Comparison of ENCODE assay signal across 18 cellular contexts in the genomic region with DNA sequence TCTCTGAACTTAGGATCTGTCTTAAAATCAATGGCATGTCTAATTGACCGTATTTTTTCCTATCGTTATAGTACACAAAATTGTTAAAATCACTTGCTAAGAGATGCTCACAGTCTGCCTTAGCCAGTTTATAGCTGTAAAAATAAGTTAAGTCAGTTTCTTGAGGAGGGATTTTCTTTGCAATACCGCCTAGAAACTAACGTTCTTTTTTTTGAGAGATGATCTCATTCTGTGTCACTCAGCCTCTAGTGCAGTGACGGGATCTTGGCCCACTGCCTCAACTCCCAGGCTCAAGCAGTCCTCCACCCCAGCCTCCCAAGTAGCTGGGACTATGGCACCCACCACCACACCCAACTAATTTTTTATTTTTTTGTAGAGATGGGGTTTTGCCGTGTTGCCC. TPM values are rescaled to one million over a fixed set of nuclear protein-coding genes. Genes with fewer than 3 reads are reported as not detected.
DNase-seq lines count a peak whose midpoint lies in the region; ATAC-seq, FAIRE-seq and TF ChIP-seq lines count a peak whose summit lies in the region.
"Had no signal": no experiment of that assay in that cellular context is flagged by ENCODE, and none has a peak within 500 bp of the region (broad histone marks: within the 10 kb centered on the region; RNA-seq: fewer than 3 reads in every experiment).

No MANE protein-coding gene starts in this region.

- no peak overlapping the region for H3K9ac ChIP-seq in K562 (ENCODE audit: insufficient read depth in 1 of 2, low read depth in 2 of 2, low read length in 2 of 2)

- no peak for TF ChIP-seq CTCF in K562 (IDR thresholded peaks at IDR 0.05 in 2 of 3, conservative IDR thresholded peaks at IDR 0.05 in 1 of 3; ENCODE audit: insufficient read depth in 2 of 3, low read depth in 1 of 3, low read length in 3 of 3)

- peaks cover 64% of the 10 kb centered on the region for H3K79me2 ChIP-seq in K562 (ENCODE audit: control insufficient read depth, insufficient read depth, low read length)

- CTCF ChIA-PET in K562 (lab: Yijun Ruan, JAX; ENCODE audit: low intra/inter-chr PET ratio), result no interaction called here

- H2AFZ ChIP-seq in K562 (ENCODE audit: low read depth, low read length), result no peak overlapping the region

- H3K4me1 ChIP-seq in K562 (replicated peaks in 1 of 2; ENCODE audit: control insufficient read depth in 2 of 2, insufficient read depth in 2 of 2, low read length in 2 of 2), result peaks cover 3 to 4% of the 10 kb centered on the region in 2 experiments; a peak in 2 of 5 replicates

- no peaks in the 10 kb centered on the region for H3K27me3 ChIP-seq in K562 (ENCODE audit: control insufficient read depth in 2 of 2, insufficient read depth in 2 of 2, low read length in 2 of 2)

- no peak for ATAC-seq in K562
- no peak for ATAC-seq in GM18907 (IDR thresholded peaks at IDR 0.05; ENCODE audit: unreplicated experiment)
- ATAC-seq in GM21515 (IDR thresholded peaks at IDR 0.05; ENCODE audit: unreplicated experiment), result no peak
- ATAC-seq: stimulated activated naive B cell treated with anti-CD40 and anti-IgM and Interleukin-4, amounts not matched to agents 10 μg/mL and 1 μg/mL and 100 μg/mL, for 72 hours had no signal

- TF ChIP-seq EP300 in K562 (IDR thresholded peaks at IDR 0.05; ENCODE audit: low read length), result no peak

- no peaks in the 10 kb centered on the region for H3K9me3 ChIP-seq in K562 (replicated peaks; ENCODE audit: control insufficient read depth, insufficient read depth, low read depth, low read length)

- TF ChIP-seq RAD21 in K562 (CRISPR knock-in tag; conservative IDR thresholded peaks at IDR 0.05 in 1 of 2, IDR thresholded peaks at IDR 0.05 in 1 of 2), result no peak

- TF ChIP-seq POLR2A in K562 (conservative IDR thresholded peaks at IDR 0.05), result no peak

- FAIRE-seq in K562 (lab: Jason Lieb, UNC), result no peak

- 78% methylated on average over 6 of the region's 6 CpGs for WGBS in K562 (ENCODE audit: insufficient coverage, low coverage, missing lambda C conversion rate)

- no peak overlapping the region for H3K27ac ChIP-seq in K562 (ENCODE audit: extremely low read depth, low read depth, low read length)
- H3K27ac ChIP-seq: coronary artery had no signal

- H3K4me2 ChIP-seq in K562 (ENCODE audit: insufficient read depth, low read length), result no peak overlapping the region

- POLR2A ChIA-PET in K562 (lab: Yijun Ruan, JAX), result interaction anchor here (0.6 to 1.1 kb wide), 3 partner anchors 10 to 43 kb away, joined by 3 to 4 read pairs (median 3); no protein-coding TSS in a partner anchor

- no TSS peak for BruUV-seq in K562 (replicated peaks; lab: Mats Ljungman, UMichigan)

- intact Hi-C loops in K562 (cut with micrococcal nuclease), result loop anchor here (10.0 kb wide), 3 partner anchors 195 to 465 kb away; a partner anchor contains a TSS

- H3K36me3 ChIP-seq in K562 (ENCODE audit: control insufficient read depth, insufficient read depth, low read length), result peaks cover 72% of the 10 kb centered on the region

- DNase-seq in AG20443 (ENCODE audit: low spot score) (peak; percentile 24), LHCN-M2 (ENCODE audit: low read depth) (peak; percentile 79), K562 (ENCODE audit: extremely low read depth in 1 of 4, low spot score in 3 of 4) (no peak), iris pigment epithelial cell (ENCODE audit: low read depth) (peak; percentile 86), cerebellum (ENCODE audit: low spot score) (no peak), G401 (ENCODE audit: low spot score) (no peak)
- DNase-seq: activated naive CD4-positive, alpha-beta T cell treated with anti-CD3 and anti-CD28 coated beads for 36 hours; C1 segment of cervical spinal cord; foreskin melanocyte; islet precursor cell; NCI-H187 treated with DMSO at 0.1 percent for 48 hours; NCI-H774; SHP77 treated with DMSO at 0.1 percent for 48 hours; stimulated activated CD4-positive, alpha-beta T cell treated with anti-CD3 and anti-CD28 coated beads, Interleukin-4, amount 100 ng/mL, for 24 hours; stimulated activated naive B cell treated with anti-CD40 and anti-IgM and Interleukin-4, amounts not matched to agents 10 μg/mL and 1 μg/mL and 100 μg/mL, for 72 hours had no signal

- in situ Hi-C loops in K562 (cut with MboI) (no loop called here), G401 (cut with HindIII; ENCODE audit: low sequenced_read_pairs) (no loop called here)

- no peaks in the 10 kb centered on the region for H3K9me1 ChIP-seq in K562 (ENCODE audit: control insufficient read depth, insufficient read depth, low read length)

- H3K4me3 ChIP-seq in K562, result no peak overlapping the region
- H3K4me3 ChIP-seq: coronary artery had no signal

- H4K20me1 ChIP-seq in K562 (replicated peaks; ENCODE audit: control insufficient read depth, insufficient read depth, low read length), result no peaks in the 10 kb centered on the region

RNA-seq across cellular contexts. Expression of a gene that starts 4.4 kb away (rescaled TPM):
- total RNA-seq in LHCN-M2 (2014; rRNA removed), result 91.8 and 113 TPM in 2 replicates
- 31.4 TPM for polyA plus RNA-seq in LHCN-M2 (2012)
- 11.1 and 56.9 TPM in 2 replicates for total RNA-seq in K562 (2011; cell fraction: chromatin; rRNA removed; ENCODE audit: low replicate concordance)
- 5.5 and 8.9 TPM in 2 replicates for total RNA-seq in K562 (2011; cell fraction: nucleolus; rRNA removed)
- total RNA-seq in K562 (2011; cell fraction: nucleoplasm; rRNA removed), result 15.3 and 20.2 TPM in 2 replicates
- 31.3 and 34.8 TPM in 2 replicates for total RNA-seq in K562 (2014; rRNA removed)
- 45.5 and 54.6 TPM in 2 replicates for total RNA-seq in K562 (2014; rRNA removed; fragmentation: Illumina TruSeq; extraction: Trizol)
- 47.7 and 55.1 TPM in 2 replicates for total RNA-seq in K562 (2015; rRNA removed; fragmentation: Illumina TruSeq; extraction: Trizol)
- 41.4 and 45.1 TPM in 2 replicates for total RNA-seq in K562 (2021)
- polyA plus RNA-seq in K562 (2011; rRNA removed), result 17.9 and 24.2 TPM in 2 replicates
- 4.9 and 10.3 TPM in 2 replicates for polyA plus RNA-seq in K562 (2011; cell fraction: cytosol; rRNA removed)
- polyA plus RNA-seq in K562 (2011; cell fraction: nucleus; rRNA removed), result 11.0 and 13.3 TPM in 2 replicates
- 35.6 and 40.5 TPM in 2 replicates for polyA plus RNA-seq in K562 (2012)
- polyA plus RNA-seq in K562 (2014; fragmentation: Illumina TruSeq; extraction: Trizol), result 53.5 and 63.5 TPM in 2 replicates
- polyA plus RNA-seq in K562 (2014; fragmentation: Nextera tagmentation; extraction: Ambion mirVana), result 10 to 100 TPM; 21.9 to 26.8 TPM
- 24.8 and 31.5 TPM in 2 replicates for polyA plus RNA-seq in K562 (2014; rRNA removed)
- 37.7 and 45.4 TPM in 2 replicates for polyA minus RNA-seq in K562 (2011; rRNA and poly(A)+ RNA removed)
- 16.1 and 18.2 TPM in 2 replicates for polyA minus RNA-seq in K562 (2011; cell fraction: cytosol; rRNA and poly(A)+ RNA removed)
- 11.2 and 24.5 TPM in 2 replicates for polyA minus RNA-seq in K562 (2011; cell fraction: nucleus; rRNA and poly(A)+ RNA removed)
- total RNA-seq in cerebellum, result 39.1 TPM
- 42.8 and 75.3 TPM in 2 replicates for total RNA-seq in G401 (2014; rRNA removed; shearing (Covaris generic))

RNA-seq across cellular contexts. Expression of a gene that starts 9.2 kb away (rescaled TPM):
- total RNA-seq in LHCN-M2 (2014; rRNA removed) (43.9 and 56.9 TPM in 2 replicates), K562 (2014; rRNA removed) (21.6 and 23.7 TPM in 2 replicates), K562 (2014; rRNA removed; fragmentation: Illumina TruSeq; extraction: Trizol) (29.8 and 31.6 TPM in 2 replicates), K562 (2015; rRNA removed; fragmentation: Illumina TruSeq; extraction: Trizol) (29.3 and 30.6 TPM in 2 replicates), K562 (2021) (22.5 and 24.6 TPM in 2 replicates), cerebellum (67.9 TPM)
- 13.4 TPM for polyA plus RNA-seq in LHCN-M2 (2012)
- 37.8 and 110 TPM in 2 replicates for total RNA-seq in K562 (2011; cell fraction: chromatin; rRNA removed; ENCODE audit: low replicate concordance)
- 16.7 and 18.0 TPM in 2 replicates for total RNA-seq in K562 (2011; cell fraction: nucleolus; rRNA removed)
- 44.4 and 68.8 TPM in 2 replicates for total RNA-seq in K562 (2011; cell fraction: nucleoplasm; rRNA removed)
- polyA plus RNA-seq in K562 (2011; rRNA removed) (18.8 and 24.6 TPM in 2 replicates), K562 (2014; fragmentation: Illumina TruSeq; extraction: Trizol) (22.5 and 28.1 TPM in 2 replicates), K562 (2014; fragmentation: Nextera tagmentation; extraction: Ambion mirVana) (10 to 100 TPM in 1 of 2 experiments, 1 to 10 TPM in 1; 8.4 to 12.2 TPM), K562 (2014; rRNA removed) (20.3 and 24.0 TPM in 2 replicates)
- polyA plus RNA-seq in K562 (2011; cell fraction: cytosol; rRNA removed), result 6.4 and 12.6 TPM in 2 replicates
- 31.2 and 44.9 TPM in 2 replicates for polyA plus RNA-seq in K562 (2011; cell fraction: nucleus; rRNA removed)
- 14.7 and 22.9 TPM in 2 replicates for polyA plus RNA-seq in K562 (2012)
- 20.3 and 24.2 TPM in 2 replicates for polyA minus RNA-seq in K562 (2011; rRNA and poly(A)+ RNA removed)
- polyA minus RNA-seq in K562 (2011; cell fraction: cytosol; rRNA and poly(A)+ RNA removed), result 10.3 and 10.6 TPM in 2 replicates
- 14.4 and 31.3 TPM in 2 replicates for polyA minus RNA-seq in K562 (2011; cell fraction: nucleus; rRNA and poly(A)+ RNA removed)
- total RNA-seq in G401 (2014; rRNA removed; shearing (Covaris generic)), result 12.6 and 21.2 TPM in 2 replicates

RNA-seq across cellular contexts. Expression of a gene that starts 53.7 kb away (rescaled TPM):
- total RNA-seq in LHCN-M2 (2014; rRNA removed), result 19.0 and 28.2 TPM in 2 replicates
- polyA plus RNA-seq in LHCN-M2 (2012), result 12.4 TPM
- total RNA-seq in K562 (2011; cell fraction: chromatin; rRNA removed; ENCODE audit: low replicate concordance), result 0.30 and 0.46 TPM in 2 replicates
- total RNA-seq in K562 (2011; cell fraction: nucleolus; rRNA removed), result 0.17 and 0.53 TPM in 2 replicates
- total RNA-seq in K562 (2011; cell fraction: nucleoplasm; rRNA removed), result 0.15 and 0.53 TPM in 2 replicates
- total RNA-seq in K562 (2014; rRNA removed), result 0.05 and 0.12 TPM in 2 replicates
- 0.06 TPM in 1 of 2 replicates, not detected in the other for total RNA-seq in K562 (2014; rRNA removed; fragmentation: Illumina TruSeq; extraction: Trizol)
- total RNA-seq in K562 (2015; rRNA removed; fragmentation: Illumina TruSeq; extraction: Trizol), result 0.11 TPM in 2 replicates
- total RNA-seq in K562 (2021), result 0.09 TPM in 2 replicates
- 0.04 and 0.24 TPM in 2 replicates for polyA plus RNA-seq in K562 (2011; rRNA removed)
- 0.19 TPM in 1 of 2 replicates, not detected in the other for polyA plus RNA-seq in K562 (2011; cell fraction: cytosol; rRNA removed)
- polyA plus RNA-seq in K562 (2011; cell fraction: nucleus; rRNA removed), result 0.09 and 0.44 TPM in 2 replicates
- 0.07 and 0.26 TPM in 2 replicates for polyA plus RNA-seq in K562 (2012)
- 0.03 and 0.04 TPM in 2 replicates for polyA plus RNA-seq in K562 (2014; fragmentation: Illumina TruSeq; extraction: Trizol)
- polyA plus RNA-seq in K562 (2014; fragmentation: Nextera tagmentation; extraction: Ambion mirVana), result under 1 TPM in 1 of 2 experiments, not detected in 1; 0.01 TPM
- polyA plus RNA-seq in K562 (2014; rRNA removed), result 0.03 and 0.35 TPM in 2 replicates
- 0.11 and 0.36 TPM in 2 replicates for polyA minus RNA-seq in K562 (2011; rRNA and poly(A)+ RNA removed)
- polyA minus RNA-seq in K562 (2011; cell fraction: cytosol; rRNA and poly(A)+ RNA removed), result not detected in 2 replicates
- 0.27 and 0.33 TPM in 2 replicates for polyA minus RNA-seq in K562 (2011; cell fraction: nucleus; rRNA and poly(A)+ RNA removed)
- 8.3 TPM for total RNA-seq in cerebellum
- total RNA-seq in G401 (2014; rRNA removed; shearing (Covaris generic)), result 0.55 and 1.3 TPM in 2 replicates

Comparison
In these comparisons a context has a peak if more than half of its experiments do, and no peak if none do; other contexts are left out.
1. DNase-seq: peak in AG20443 (single experiment), LHCN-M2 (single experiment) and iris pigment epithelial cell (single experiment); none in K562 (0 of 4), cerebellum (single experiment) and G401 (single experiment).